In genomic region chr3:154235330-154235729, GRCh38 we compare ENCODE assay signal across 1 cellular context.
TF ChIP-seq lines count a peak whose summit lies in the region.

No MANE protein-coding gene starts in this region.

TF ChIP-seq in IMR-90, 13 proteins besides CTCF, POLR2A, EP300 and RAD21 (continued from another document):
- TF ChIP-seq, protein P1, sequence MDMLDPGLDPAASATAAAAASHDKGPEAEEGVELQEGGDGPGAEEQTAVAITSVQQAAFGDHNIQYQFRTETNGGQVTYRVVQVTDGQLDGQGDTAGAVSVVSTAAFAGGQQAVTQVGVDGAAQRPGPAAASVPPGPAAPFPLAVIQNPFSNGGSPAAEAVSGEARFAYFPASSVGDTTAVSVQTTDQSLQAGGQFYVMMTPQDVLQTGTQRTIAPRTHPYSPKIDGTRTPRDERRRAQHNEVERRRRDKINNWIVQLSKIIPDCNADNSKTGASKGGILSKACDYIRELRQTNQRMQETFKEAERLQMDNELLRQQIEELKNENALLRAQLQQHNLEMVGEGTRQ (IDR thresholded peaks at IDR 0.05; ENCODE audit: low read depth, low read length) = no peak
- TF ChIP-seq CEBPB (IDR thresholded peaks at IDR 0.05; ENCODE audit: low read depth, low read length) (no peak), NFE2L2 (IDR thresholded peaks at IDR 0.05; ENCODE audit: low read depth, low read length) (no peak), SMC3 (IDR thresholded peaks at IDR 0.05; ENCODE audit: low read depth, low read length) (no peak)
